Comparison of ENCODE assay signal across 1 cellular context in genomic region chr20:42604998-42605970, GRCh38.
TF ChIP-seq lines count a peak whose summit lies in the region.

No MANE protein-coding gene starts in this region.

TF ChIP-seq in H1, 55 proteins besides CTCF, POLR2A, EP300 and RAD21 (continued from another document):
- TF ChIP-seq USF2 (IDR thresholded peaks at IDR 0.05; ENCODE audit: low read length): no peak
- no peak for TF ChIP-seq TCF12 (IDR thresholded peaks at IDR 0.05; ENCODE audit: low read depth, low read length)
